2 cellular contexts compared by ENCODE assay signal in the genomic region with DNA sequence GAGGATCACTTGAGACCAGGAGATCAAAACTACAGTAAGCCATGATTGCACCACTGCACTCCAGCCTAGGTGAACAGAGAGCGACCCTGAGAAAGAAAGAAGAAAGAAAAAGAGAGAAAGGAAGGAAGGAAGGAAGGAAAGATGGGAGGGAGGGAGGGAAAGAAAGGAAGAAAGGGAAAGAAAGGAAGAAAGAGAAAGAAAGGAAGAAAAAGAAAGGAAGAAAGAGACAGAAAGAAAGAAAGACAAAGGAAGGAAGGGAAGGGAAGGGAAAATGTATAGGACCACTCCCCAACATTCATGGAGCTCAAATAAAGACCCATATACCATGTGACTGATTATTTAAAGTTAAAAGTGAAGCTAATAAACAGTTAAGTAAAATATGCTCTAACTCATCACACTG.
TF ChIP-seq lines count a peak whose summit lies in the region.

No MANE protein-coding gene starts in this region.

TF ChIP-seq in HEK293, 187 proteins besides CTCF, POLR2A, EP300 and RAD21:
- TF ChIP-seq, protein P1, sequence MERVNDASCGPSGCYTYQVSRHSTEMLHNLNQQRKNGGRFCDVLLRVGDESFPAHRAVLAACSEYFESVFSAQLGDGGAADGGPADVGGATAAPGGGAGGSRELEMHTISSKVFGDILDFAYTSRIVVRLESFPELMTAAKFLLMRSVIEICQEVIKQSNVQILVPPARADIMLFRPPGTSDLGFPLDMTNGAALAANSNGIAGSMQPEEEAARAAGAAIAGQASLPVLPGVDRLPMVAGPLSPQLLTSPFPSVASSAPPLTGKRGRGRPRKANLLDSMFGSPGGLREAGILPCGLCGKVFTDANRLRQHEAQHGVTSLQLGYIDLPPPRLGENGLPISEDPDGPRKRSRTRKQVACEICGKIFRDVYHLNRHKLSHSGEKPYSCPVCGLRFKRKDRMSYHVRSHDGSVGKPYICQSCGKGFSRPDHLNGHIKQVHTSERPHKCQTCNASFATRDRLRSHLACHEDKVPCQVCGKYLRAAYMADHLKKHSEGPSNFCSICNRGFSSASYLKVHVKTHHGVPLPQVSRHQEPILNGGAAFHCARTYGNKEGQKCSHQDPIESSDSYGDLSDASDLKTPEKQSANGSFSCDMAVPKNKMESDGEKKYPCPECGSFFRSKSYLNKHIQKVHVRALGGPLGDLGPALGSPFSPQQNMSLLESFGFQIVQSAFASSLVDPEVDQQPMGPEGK (tag by site-specific recombination; IDR thresholded peaks at IDR 0.05): no peak
- TF ChIP-seq ZNF777 (tag by site-specific recombination; IDR thresholded peaks at IDR 0.05; ENCODE audit: borderline replicate concordance): no peak
- TF ChIP-seq ZNF366 (tag by site-specific recombination; conservative IDR thresholded peaks at IDR 0.05): peak; percentile 54
- peak; percentile 64 for TF ChIP-seq PRDM1 (tag by site-specific recombination; IDR thresholded peaks at IDR 0.05)

TF ChIP-seq in IMR-90, 13 proteins besides CTCF, POLR2A, EP300 and RAD21 (continued from another document):
- TF ChIP-seq, protein P2, sequence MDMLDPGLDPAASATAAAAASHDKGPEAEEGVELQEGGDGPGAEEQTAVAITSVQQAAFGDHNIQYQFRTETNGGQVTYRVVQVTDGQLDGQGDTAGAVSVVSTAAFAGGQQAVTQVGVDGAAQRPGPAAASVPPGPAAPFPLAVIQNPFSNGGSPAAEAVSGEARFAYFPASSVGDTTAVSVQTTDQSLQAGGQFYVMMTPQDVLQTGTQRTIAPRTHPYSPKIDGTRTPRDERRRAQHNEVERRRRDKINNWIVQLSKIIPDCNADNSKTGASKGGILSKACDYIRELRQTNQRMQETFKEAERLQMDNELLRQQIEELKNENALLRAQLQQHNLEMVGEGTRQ (IDR thresholded peaks at IDR 0.05; ENCODE audit: low read depth, low read length): no peak
- TF ChIP-seq MAZ (IDR thresholded peaks at IDR 0.05; ENCODE audit: borderline replicate concordance, low read depth, low read length): no peak
- TF ChIP-seq SMC3 (IDR thresholded peaks at IDR 0.05; ENCODE audit: low read depth, low read length): no peak
- TF ChIP-seq CEBPB (IDR thresholded peaks at IDR 0.05; ENCODE audit: low read depth, low read length): no peak
- TF ChIP-seq CHD1 (IDR thresholded peaks at IDR 0.05; ENCODE audit: low read depth, low read length): no peak
- TF ChIP-seq NFE2L2 (IDR thresholded peaks at IDR 0.05; ENCODE audit: low read depth, low read length): no peak
- TF ChIP-seq, protein P3, sequence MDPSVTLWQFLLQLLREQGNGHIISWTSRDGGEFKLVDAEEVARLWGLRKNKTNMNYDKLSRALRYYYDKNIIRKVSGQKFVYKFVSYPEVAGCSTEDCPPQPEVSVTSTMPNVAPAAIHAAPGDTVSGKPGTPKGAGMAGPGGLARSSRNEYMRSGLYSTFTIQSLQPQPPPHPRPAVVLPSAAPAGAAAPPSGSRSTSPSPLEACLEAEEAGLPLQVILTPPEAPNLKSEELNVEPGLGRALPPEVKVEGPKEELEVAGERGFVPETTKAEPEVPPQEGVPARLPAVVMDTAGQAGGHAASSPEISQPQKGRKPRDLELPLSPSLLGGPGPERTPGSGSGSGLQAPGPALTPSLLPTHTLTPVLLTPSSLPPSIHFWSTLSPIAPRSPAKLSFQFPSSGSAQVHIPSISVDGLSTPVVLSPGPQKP (IDR thresholded peaks at IDR 0.05; ENCODE audit: borderline replicate concordance, low read depth, low read length): no peak
- no peak for TF ChIP-seq RFX5 (IDR thresholded peaks at IDR 0.05; ENCODE audit: low read depth, low read length)
- TF ChIP-seq BHLHE40 (IDR thresholded peaks at IDR 0.05; ENCODE audit: low read depth, low read length): no peak
